Comparison of ENCODE assay signal across 28 cellular contexts in genomic region chr15:92753591-92753990, GRCh38.
"Had no signal": no experiment of that assay in that cellular context is flagged by ENCODE, and none has a peak within 500 bp of the region (broad histone marks: within the 10 kb centered on the region; RNA-seq: fewer than 3 reads in every experiment).

No MANE protein-coding gene starts in this region.

- H3K27me3 ChIP-seq: brain microvascular endothelial cell, esophagus muscularis mucosa, gastrocnemius medialis, heart left ventricle had no signal

- DNase-seq: activated B cell treated with CpG ODN at 0.5 μM for 24 hours; activated CD4-positive, alpha-beta T cell treated with anti-CD3 and anti-CD28 coated beads for 48 hours; activated CD4-positive, alpha-beta T cell treated with anti-CD3 and anti-CD28 coated beads, Interleukin-2, amount 50 U/mL, for 1 hour; activated CD4-positive, alpha-beta T cell treated with anti-CD3 and anti-CD28 coated beads, Interleukin-2, amount 50 U/mL, for 48 hours; activated CD8-positive, alpha-beta memory T cell treated with anti-CD3 and anti-CD28 coated beads for 24 hours; activated CD8-positive, alpha-beta T cell treated with anti-CD3 and anti-CD28 coated beads for 36 hours; activated effector memory CD4-positive, alpha-beta T cell treated with Interleukin-2 at 50 U/mL for 16 hours; activated gamma-delta T cell treated with Interleukin-2 at 50 U/mL for 16 hours; activated naive CD4-positive, alpha-beta T cell treated with anti-CD3 and anti-CD28 coated beads, Interleukin-2, amount 50 U/mL, for 16 hours; activated naive CD4-positive, alpha-beta T cell treated with Interleukin-2 at 50 U/mL for 16 hours; activated T-cell treated with anti-CD3 and anti-CD28 coated beads, Interleukin-2, amount 50 U/mL, for 4 hours; amniotic stem cell; anterior cingulate cortex; brain microvascular endothelial cell; effector CD4-positive, alpha-beta T cell; effector memory CD8-positive, alpha-beta T cell; erythroblast; foreskin keratinocyte; gastrocnemius medialis; glutamatergic neuron; heart left ventricle; T-helper 17 cell; T1000; WERI-Rb-1 had no signal

- H3K4me1 ChIP-seq: esophagus muscularis mucosa, foreskin keratinocyte, gastrocnemius medialis, heart left ventricle had no signal

- H3K9me3 ChIP-seq: esophagus muscularis mucosa, gastrocnemius medialis, heart left ventricle had no signal

- H3K27ac ChIP-seq: brain microvascular endothelial cell, coronary artery, esophagus muscularis mucosa, foreskin keratinocyte, gastrocnemius medialis, heart left ventricle, WERI-Rb-1 had no signal

- H3K4me3 ChIP-seq: coronary artery, esophagus muscularis mucosa, gastrocnemius medialis, heart left ventricle had no signal

- ATAC-seq: activated CD4-positive, CD25-positive, alpha-beta regulatory T cell treated with anti-CD3 and anti-CD28 coated beads, Interleukin-2, amount 50 U/mL, for 24 hours; activated CD8-positive, alpha-beta T cell treated with anti-CD3 and anti-CD28 coated beads for 36 hours; activated T-cell treated with anti-CD3 and anti-CD28 coated beads, Interleukin-2, amount 50 U/mL, for 4 hours; activated T-helper 17 cell treated with anti-CD3 and anti-CD28 coated beads, Interleukin-2, amount 50 U/mL, for 72 hours; effector memory CD8-positive, alpha-beta T cell; foreskin keratinocyte; gastrocnemius medialis; heart left ventricle; T-helper 17 cell had no signal

- H3K36me3 ChIP-seq: brain microvascular endothelial cell, esophagus muscularis mucosa, gastrocnemius medialis, heart left ventricle, WERI-Rb-1 had no signal
